In the genomic region with DNA sequence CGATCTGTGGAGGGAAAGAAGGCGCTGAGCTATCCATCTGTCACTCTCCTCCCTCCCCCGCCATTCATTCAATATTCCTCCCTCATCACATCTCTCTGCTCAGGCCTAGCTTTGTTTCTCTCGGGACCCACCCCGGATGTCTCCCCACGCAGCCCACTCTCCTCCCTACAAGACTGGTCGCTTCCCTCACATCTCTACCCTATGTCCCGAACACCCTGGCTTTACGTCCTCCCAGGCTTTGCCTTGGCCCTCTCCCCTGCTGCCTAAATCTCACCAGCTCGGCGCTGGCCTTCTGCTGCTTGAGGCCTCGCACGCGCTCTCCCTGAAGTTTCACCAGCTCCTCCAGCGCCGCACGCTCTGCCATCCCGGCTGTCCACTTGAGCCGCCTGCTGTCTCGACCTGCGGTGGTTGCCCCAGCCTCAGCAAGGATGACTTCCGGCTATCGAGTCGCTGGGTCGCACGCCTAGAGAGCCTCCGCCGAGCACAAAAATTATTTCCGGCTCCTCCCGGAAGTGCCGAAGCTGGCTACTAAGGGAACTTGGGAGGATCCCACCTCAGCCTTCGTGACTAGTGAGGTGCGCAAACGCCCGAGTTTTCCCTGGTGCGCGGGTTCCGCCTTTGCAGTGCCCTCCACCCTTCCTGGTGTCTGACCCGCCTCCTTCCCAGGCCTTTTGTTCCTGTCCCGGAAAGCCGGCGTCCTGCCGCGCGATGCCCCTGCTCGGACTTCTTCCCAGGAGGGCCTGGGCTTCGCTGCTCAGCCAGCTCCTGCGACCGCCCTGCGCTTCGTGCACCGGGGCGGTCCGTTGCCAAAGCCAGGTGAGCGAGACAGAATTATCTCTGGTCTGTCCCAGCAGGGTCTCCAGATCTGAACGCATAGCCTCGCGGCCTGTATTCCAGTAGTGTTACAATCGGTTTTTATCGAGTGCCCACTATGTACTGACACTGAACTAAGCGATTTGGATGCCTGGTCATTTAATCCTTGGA, we compare ENCODE assay signal across 8 cellular contexts. TPM values are rescaled to one million over a fixed set of nuclear protein-coding genes. Genes with fewer than 3 reads are reported as not detected.
A peak's percentile ranks its signal among the peaks of the same experiment; 100 is the strongest.
DNase-seq lines count a peak whose midpoint lies in the region; ATAC-seq, FAIRE-seq and TF ChIP-seq lines count a peak whose summit lies in the region.

A gene with protein sequence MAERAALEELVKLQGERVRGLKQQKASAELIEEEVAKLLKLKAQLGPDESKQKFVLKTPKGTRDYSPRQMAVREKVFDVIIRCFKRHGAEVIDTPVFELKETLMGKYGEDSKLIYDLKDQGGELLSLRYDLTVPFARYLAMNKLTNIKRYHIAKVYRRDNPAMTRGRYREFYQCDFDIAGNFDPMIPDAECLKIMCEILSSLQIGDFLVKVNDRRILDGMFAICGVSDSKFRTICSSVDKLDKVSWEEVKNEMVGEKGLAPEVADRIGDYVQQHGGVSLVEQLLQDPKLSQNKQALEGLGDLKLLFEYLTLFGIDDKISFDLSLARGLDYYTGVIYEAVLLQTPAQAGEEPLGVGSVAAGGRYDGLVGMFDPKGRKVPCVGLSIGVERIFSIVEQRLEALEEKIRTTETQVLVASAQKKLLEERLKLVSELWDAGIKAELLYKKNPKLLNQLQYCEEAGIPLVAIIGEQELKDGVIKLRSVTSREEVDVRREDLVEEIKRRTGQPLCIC (minus strand): TSS at position 430 of the 984 bp plus-strand sequence. CDS start 66 bp downstream, at position 364.
HARS2 (plus strand) TSS at position 515 of the 984 bp plus-strand sequence; CDS start at position 709, 194 bp downstream.

- peak; percentile 95 for DNase-seq in NCI-H2196 (lab: John Stamatoyannopoulos, UW; ENCODE audit: unreplicated experiment)
- DNase-seq in bronchial epithelial cell (ENCODE audit: low read depth), result peak; percentile 95
- peak; percentile 92 for DNase-seq in iPS-NIHi11 (ENCODE audit: low spot score)
- DNase-seq in small intestine, result peak; percentile 96

- H3K27ac ChIP-seq in ACC112 (ENCODE audit: low read depth, low read length) (peak within 1 kb of the TSS; percentile 73), small intestine (ENCODE audit: low read depth in 1 of 2, low read length in 1 of 2) (peak within 1 kb of the TSS; percentile 83 to 85)

- WGBS in small intestine, 3 donors, result 0 to 1% (median 0%) methylated on average over 60 to 61 of the region's 61 CpGs

- H3K4me1 ChIP-seq in ACC112 (ENCODE audit: control insufficient read depth, insufficient read depth, low read length, unreplicated experiment) (peaks cover 14% of the 10 kb centered on the region), small intestine (ENCODE audit: control insufficient read depth in 2 of 2, insufficient read depth in 1 of 2, low read depth in 1 of 2, low read length in 1 of 2) (peaks cover 3 to 10% of the 10 kb centered on the region in 2 donors)

- peaks cover 29% of the 10 kb centered on the region for H3K36me3 ChIP-seq in ACC112 (ENCODE audit: insufficient read depth, low read length)
- peaks cover 19% of the 10 kb centered on the region for H3K36me3 ChIP-seq in bronchial epithelial cell (ENCODE audit: control insufficient read depth, insufficient read depth, low read length)
- H3K36me3 ChIP-seq in small intestine (ENCODE audit: control insufficient read depth in 2 of 2, insufficient read depth in 2 of 2, low read length in 2 of 2), result peaks cover 9 to 15% of the 10 kb centered on the region in 2 donors

- no peak for TF ChIP-seq CTCF in WI38 (IDR thresholded peaks at IDR 0.05; ENCODE audit: low read depth, low read length)
- TF ChIP-seq CTCF in bronchial epithelial cell (IDR thresholded peaks at IDR 0.05; ENCODE audit: insufficient read depth, low read length, severe bottlenecking), result no peak

- peak within 1 kb of the TSS; percentile 76 for H2AFZ ChIP-seq in ACC112 (ENCODE audit: low read length, unreplicated experiment)

- H3K79me2 ChIP-seq in ACC112 (ENCODE audit: control insufficient read depth, insufficient read depth, low read length, unreplicated experiment), result peaks cover 56% of the 10 kb centered on the region

- peak; percentile 43 for FAIRE-seq in bronchial epithelial cell (lab: Jason Lieb, UNC)
- no peak for FAIRE-seq in small intestine (lab: Jason Lieb, UNC)

- no peaks in the 10 kb centered on the region for H3K9me3 ChIP-seq in small intestine (ENCODE audit: control insufficient read depth, low read depth)

- H3K4me3 ChIP-seq in ACC112 (ENCODE audit: low read depth, low read length) (peak within 1 kb of the TSS; percentile 99), WI38 (ENCODE audit: low read depth, low read length) (peak within 1 kb of the TSS; percentile 95), bronchial epithelial cell (ENCODE audit: low read depth, low read length) (peak within 1 kb of the TSS; percentile 61), small intestine (ENCODE audit: low read depth in 1 of 2, low read length in 2 of 2) (peak within 1 kb of the TSS; percentile 59 to 66)

- ATAC-seq in GM18868 (IDR thresholded peaks at IDR 0.05; ENCODE audit: unreplicated experiment), result peak; percentile 98
- ATAC-seq in HG03108 (IDR thresholded peaks at IDR 0.05; ENCODE audit: unreplicated experiment), result peak; percentile 97

- H3K27me3 ChIP-seq in ACC112 (ENCODE audit: insufficient read depth, low read length) (no peaks in the 10 kb centered on the region), bronchial epithelial cell (ENCODE audit: control insufficient read depth, insufficient read depth, low read length) (no peaks in the 10 kb centered on the region), small intestine (ENCODE audit: control insufficient read depth in 2 of 2, insufficient read depth in 2 of 2, low read length in 2 of 2) (no peaks in the 10 kb centered on the region)

RNA-seq across cellular contexts. Expression of the first gene that starts in this region (rescaled TPM):
- 55.3 and 73.0 TPM in 2 replicates for total RNA-seq in bronchial epithelial cell
- polyA plus RNA-seq in small intestine, result 10 to 100 TPM; 35.3 to 45.0 (median 36.5) TPM

RNA-seq across cellular contexts. Expression of gene HARS2, which starts in this region (rescaled TPM):
- total RNA-seq in bronchial epithelial cell, result 28.9 and 32.9 TPM in 2 replicates
- 10 to 100 TPM; 21.8 to 23.3 (median 23.2) TPM for polyA plus RNA-seq in small intestine

Comparison
In these comparisons a context has a peak if more than half of its experiments do, and no peak if none do; other contexts are left out.
1. Peak in every context shown above with its lines: DNase-seq, ATAC-seq, H3K4me3 ChIP-seq and H3K27ac ChIP-seq.